ENCODE assay signal across 9 cellular contexts in genomic region chr7:47635091-47636090, GRCh38. TPM values are rescaled to one million over a fixed set of nuclear protein-coding genes. Genes with fewer than 3 reads are reported as not detected.
DNase-seq lines count a peak whose midpoint lies in the region; ATAC-seq and TF ChIP-seq lines count a peak whose summit lies in the region.
"Had no signal": no experiment of that assay in that cellular context is flagged by ENCODE, and none has a peak within 500 bp of the region (broad histone marks: within the 10 kb centered on the region; RNA-seq: fewer than 3 reads in every experiment).

No MANE protein-coding gene starts in this region.

- H3K4me3 ChIP-seq in mucosa of descending colon = no peak overlapping the region

- DNase-seq in A172 (ENCODE audit: low spot score) = peak; percentile 60
- peak; percentile 39 for DNase-seq in NCI-H128 (lab: John Stamatoyannopoulos, UW; ENCODE audit: unreplicated experiment)
- peak; percentile 79 to 89 for DNase-seq in T47D (ENCODE audit: low read depth in 1 of 2, low spot score in 1 of 2)
- DNase-seq in mucosa of descending colon = peak; percentile 62 to 75 (median 70)
- DNase-seq in D341Med (ENCODE audit: low spot score) = no peak
- no peak for DNase-seq in KBM-7
- no peak for DNase-seq in GM13977 (ENCODE audit: low spot score)
- DNase-seq: activated naive CD8-positive, alpha-beta T cell treated with anti-CD3 and anti-CD28 coated beads, Interleukin-2, amount 10 ng/mL, durations not matched to agents 7 days and 5 days had no signal

- H3K4me1 ChIP-seq in mucosa of descending colon (ENCODE audit: low read depth) = peaks cover 3% of the 10 kb centered on the region

- no peaks in the 10 kb centered on the region for H3K36me3 ChIP-seq in mucosa of descending colon (ENCODE audit: low read depth)

- ATAC-seq in mucosa of descending colon = peak; percentile 83
- no peak for ATAC-seq in GM18858 (IDR thresholded peaks at IDR 0.05; ENCODE audit: unreplicated experiment)

- TF ChIP-seq CTCF in mucosa of descending colon (IDR thresholded peaks at IDR 0.05) = no peak
- no peak for TF ChIP-seq CTCF in GM13977 (IDR thresholded peaks at IDR 0.05; ENCODE audit: extremely low read depth, insufficient read depth, missing control alignments)

- intact Hi-C loops in mucosa of descending colon (cut with DNase I, micrococcal nuclease) = no loop called here

- H3K9me3 ChIP-seq in mucosa of descending colon = no peaks in the 10 kb centered on the region

- in situ Hi-C loops in T47D (cut with HindIII; ENCODE audit: low pct_unique_long_range_greater_than_20kb, low sequenced_read_pairs) (no loop called here), KBM-7 (cut with MboI; ENCODE audit: low pct_unique_long_range_greater_than_20kb, low sequenced_read_pairs) (no loop called here), GM13977 (cut with MboI; ENCODE audit: low pct_unique_long_range_greater_than_20kb, low sequenced_read_pairs, unreplicated experiment) (no loop called here)

RNA-seq across cellular contexts. Expression of gene TNS3, which starts 53.5 kb away (rescaled TPM):
- 95.2 and 97.2 TPM in 2 replicates for total RNA-seq in A172 (2014; rRNA removed; shearing (Covaris generic))
- total RNA-seq in mucosa of descending colon = 10 to 100 TPM; 69.1 to 98.9 (median 69.9) TPM

Comparison
In these comparisons a context has a peak if more than half of its experiments do, and no peak if none do; other contexts are left out.
1. DNase-seq: peak in A172 (single experiment), NCI-H128 (single experiment), T47D (2 of 2) and mucosa of descending colon (3 of 3); none in D341Med (single experiment), KBM-7 (single experiment) and GM13977 (single experiment).